Comparison of ENCODE assay signal across 15 cellular contexts in genomic region chr11:33932721-33933120, GRCh38. TPM values are rescaled to one million over a fixed set of nuclear protein-coding genes. Genes with fewer than 3 reads are reported as not detected.
"Had no signal": no experiment of that assay in that cellular context is flagged by ENCODE, and none has a peak within 500 bp of the region (broad histone marks: within the 10 kb centered on the region; RNA-seq: fewer than 3 reads in every experiment).

No MANE protein-coding gene starts in this region.

- H3K9me3 ChIP-seq: pancreas, sigmoid colon, vagina had no signal

- H3K27ac ChIP-seq: left ventricle myocardium inferior, pancreas, vagina, VCaP had no signal

- H3K4me3 ChIP-seq: dorsolateral prefrontal cortex, esophagus muscularis mucosa, left ventricle myocardium inferior, pancreas, sigmoid colon, vagina had no signal

- DNase-seq: activated CD4-positive, alpha-beta memory T cell treated with anti-CD3 and anti-CD28 coated beads for 36 hours; activated CD4-positive, alpha-beta T cell treated with anti-CD3 and anti-CD28 coated beads for 36 hours; activated CD8-positive, alpha-beta memory T cell treated with anti-CD3 and anti-CD28 coated beads, Interleukin-2, amount 10 ng/mL, durations not matched to agents 7 days and 5 days; activated naive CD4-positive, alpha-beta T cell treated with anti-CD3 and anti-CD28 coated beads, Interleukin-2, amount 10 ng/mL, durations not matched to agents 7 days and 5 days; activated T-cell treated with anti-CD3 and anti-CD28 coated beads, Interleukin-2, amount 50 U/mL, for 24 hours; dorsolateral prefrontal cortex; hippocampal formation; left ventricle myocardium inferior; pancreas; sigmoid colon had no signal

- ATAC-seq: activated CD4-positive, alpha-beta T cell treated with anti-CD3 and anti-CD28 coated beads for 36 hours; activated CD8-positive, alpha-beta memory T cell treated with anti-CD3 and anti-CD28 coated beads, Interleukin-2, amount 10 ng/mL, durations not matched to agents 7 days and 5 days; pancreas; stimulated activated effector memory CD8-positive, alpha-beta T cell treated with anti-CD3 and anti-CD28 coated beads, Interleukin-12 subunit alpha, Interleukin-12 subunit beta, amount 100 ng/mL, for 72 hours had no signal

- H3K36me3 ChIP-seq: esophagus muscularis mucosa, left ventricle myocardium inferior, pancreas, sigmoid colon, vagina had no signal

- H3K27me3 ChIP-seq: dorsolateral prefrontal cortex, esophagus muscularis mucosa, pancreas, sigmoid colon, vagina had no signal

RNA-seq across cellular contexts. Expression of gene LMO2, which starts 40.8 kb away (rescaled TPM):
- total RNA-seq: activated CD4-positive, alpha-beta memory T cell treated with anti-CD3 and anti-CD28 coated beads for 36 hours; activated CD4-positive, alpha-beta T cell treated with anti-CD3 and anti-CD28 coated beads for 36 hours; activated CD8-positive, alpha-beta memory T cell treated with anti-CD3 and anti-CD28 coated beads, Interleukin-2, amount 10 ng/mL, durations not matched to agents 7 days and 5 days; chondrocyte had no signal
